In the genomic region with DNA sequence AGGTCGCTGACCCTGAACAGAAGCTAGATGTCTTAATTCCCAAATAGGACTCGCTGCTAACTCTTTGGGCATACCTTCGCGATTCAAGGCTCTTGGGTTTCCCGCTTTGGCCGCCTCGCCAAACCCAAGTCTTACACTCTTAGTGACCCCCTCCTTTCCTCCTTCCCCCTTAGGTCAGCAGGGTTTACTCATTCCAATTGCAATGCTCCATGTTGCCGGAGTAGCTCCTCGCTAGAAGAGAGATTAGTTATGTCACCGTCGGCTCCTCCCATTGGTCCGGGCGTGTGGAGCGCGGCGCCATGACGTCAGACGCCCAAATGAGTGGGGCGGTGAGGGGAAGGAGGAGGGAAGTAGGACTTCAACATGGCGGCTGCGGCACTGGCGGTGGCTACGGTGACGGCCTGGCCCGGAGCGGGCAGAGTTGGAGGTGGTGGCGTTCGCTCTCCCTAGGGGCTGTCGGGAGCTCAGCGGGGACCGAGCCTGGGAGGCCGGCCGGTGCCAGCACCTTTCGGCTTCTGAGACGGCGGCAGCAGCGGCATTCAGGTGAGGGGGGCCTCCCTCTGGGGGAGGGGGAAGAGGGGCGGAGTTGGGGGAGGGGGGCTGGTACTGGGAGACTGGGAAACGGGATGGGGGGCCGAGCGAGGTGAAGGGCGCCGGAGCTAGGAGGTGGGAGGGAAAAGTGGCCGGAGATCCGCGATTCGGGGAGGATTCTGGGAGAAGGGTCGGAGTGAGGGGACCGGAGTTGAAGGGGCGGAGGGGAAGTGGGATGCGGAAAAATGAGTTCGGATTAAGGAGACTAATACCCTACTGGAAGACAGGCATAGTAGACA, we compare ENCODE assay signal across 8 cellular contexts.
A peak's percentile ranks its signal among the peaks of the same experiment; 100 is the strongest.
DNase-seq lines count a peak whose midpoint lies in the region; ATAC-seq and TF ChIP-seq lines count a peak whose summit lies in the region.

Gene UBAP1, plus strand, starts transcription at position 346 of the 830 bp plus-strand sequence. CDS start 41,872 bp downstream, outside the sequence.

- peaks cover 60% of the 10 kb centered on the region for H3K79me2 ChIP-seq in OCI-LY3 (ENCODE audit: low read length)

- peak within 1 kb of the TSS; percentile 97 for H3K4me3 ChIP-seq in OCI-LY3 (ENCODE audit: low read length)

- peaks cover 1% of the 10 kb centered on the region for H3K36me3 ChIP-seq in OCI-LY3 (replicated peaks; ENCODE audit: low read depth, low read length)

- ATAC-seq in GM21515 (IDR thresholded peaks at IDR 0.05; ENCODE audit: unreplicated experiment) = peak; percentile 97

- peak within 1 kb of the TSS; percentile 72 for H3K9ac ChIP-seq in OCI-LY3 (ENCODE audit: low read length)

- H3K4me2 ChIP-seq in OCI-LY3 (ENCODE audit: low read length) = peak within 1 kb of the TSS; percentile 95

- H3K9me3 ChIP-seq in OCI-LY3 (ENCODE audit: insufficient read depth, low read length) = no peaks in the 10 kb centered on the region

- H3K27me3 ChIP-seq in OCI-LY3 (ENCODE audit: low read depth, low read length) = no peaks in the 10 kb centered on the region

- peak within 1 kb of the TSS; percentile 15; the same call in 1 of the 2 replicates for H2AFZ ChIP-seq in OCI-LY3 (ENCODE audit: low read depth, low read length)

- DNase-seq in D341Med (ENCODE audit: low spot score) (peak; percentile 95), HuH-7 (ENCODE audit: low spot score) (peak; percentile 84), activated T-cell treated with anti-CD3 and anti-CD28 coated beads for 1 hour (ENCODE audit: low read depth) (peak; percentile 86), epidermal melanocyte (ENCODE audit: insufficient read length, low spot score) (peak; percentile 89), middle frontal gyrus (ENCODE audit: extremely low spot score, low spot score) (peak; percentile 92)
- peak; percentile 88 to 92 for DNase-seq in stimulated activated CD8-positive, alpha-beta memory T cell treated with anti-CD3 and anti-CD28 coated beads, Interleukin-2, amount 100 ng/mL, for 48 hours (ENCODE audit: low read depth in 2 of 2)

- H3K4me1 ChIP-seq in OCI-LY3 (ENCODE audit: low read length) = peaks cover 9% of the 10 kb centered on the region

- H4K20me1 ChIP-seq in OCI-LY3 (ENCODE audit: insufficient read depth, low read length) = peaks cover 19% of the 10 kb centered on the region

- H3K27ac ChIP-seq in OCI-LY3 (ENCODE audit: low read length) = peak within 1 kb of the TSS; percentile 58

- TF ChIP-seq CTCF in OCI-LY3 (IDR thresholded peaks at IDR 0.05; ENCODE audit: low read depth, low read length) = no peak

Comparison
In these comparisons a context has a peak if more than half of its experiments do, and no peak if none do; other contexts are left out.
1. Peak in every context shown above with its lines: DNase-seq, ATAC-seq, H3K4me3 ChIP-seq and H3K27ac ChIP-seq.